In the genomic region with DNA sequence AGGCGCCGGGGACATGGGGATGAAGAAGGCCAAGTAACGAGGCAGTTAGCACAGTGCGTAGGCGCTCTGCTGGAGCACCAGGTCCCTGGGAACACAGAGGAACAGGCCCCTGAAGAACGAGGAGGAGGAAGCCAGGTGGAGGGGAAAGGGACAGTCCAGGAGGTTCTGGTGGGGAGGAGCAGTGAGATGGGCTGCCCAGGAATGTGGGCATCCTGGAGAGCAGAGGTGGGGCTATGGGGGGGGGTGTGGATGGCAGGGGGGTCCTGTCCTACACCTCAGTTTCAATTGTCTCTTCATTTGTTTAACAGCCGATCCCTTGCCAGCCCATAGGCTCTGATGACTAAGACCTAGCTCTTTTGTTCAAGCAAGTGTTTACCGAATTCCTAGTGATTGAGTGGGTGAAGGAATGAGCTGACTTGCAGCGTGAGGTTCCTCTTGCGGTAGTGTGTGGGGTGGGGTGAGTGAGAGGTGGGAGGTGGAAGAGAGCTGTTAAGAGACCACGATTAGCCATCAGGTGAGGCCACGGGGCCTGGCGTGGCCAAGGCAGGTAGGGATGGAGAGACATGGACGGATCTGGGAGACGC, we compare ENCODE assay signal across 8 cellular contexts. TPM values are rescaled to one million over a fixed set of nuclear protein-coding genes. Genes with fewer than 3 reads are reported as not detected.
DNase-seq lines count a peak whose midpoint lies in the region; ATAC-seq and TF ChIP-seq lines count a peak whose summit lies in the region.

No MANE protein-coding gene starts in this region.

- H3K4me3 ChIP-seq in astrocyte of the spinal cord (ENCODE audit: low read depth, low read length) = no peak overlapping the region
- peak overlapping the region in 1 of 4 donors; percentile 26 for H3K4me3 ChIP-seq in tibial nerve

- no peak for TF ChIP-seq CTCF in astrocyte of the spinal cord (IDR thresholded peaks at IDR 0.05; ENCODE audit: low read depth, low read length)
- TF ChIP-seq CTCF in tibial nerve (IDR thresholded peaks at IDR 0.05) = no peak

- H3K36me3 Mint-ChIP-seq in activated T-cell treated with anti-CD3 and anti-CD28 coated beads, Interleukin-2, amount 50 U/mL, for 24 hours (ENCODE audit: low read depth) = peaks cover 77% of the 10 kb centered on the region

- in situ Hi-C loops in astrocyte of the spinal cord (cut with HindIII; ENCODE audit: low sequenced_read_pairs) (no loop called here), G401 (cut with HindIII; ENCODE audit: low sequenced_read_pairs) (no loop called here)

- peaks cover 52% of the 10 kb centered on the region for H3K4me1 Mint-ChIP-seq in activated T-cell treated with anti-CD3 and anti-CD28 coated beads, Interleukin-2, amount 50 U/mL, for 24 hours (ENCODE audit: low read depth)

- no peak for DNase-seq in activated T-cell treated with anti-CD3 and anti-CD28 coated beads, Interleukin-2, amount 50 U/mL, for 24 hours
- DNase-seq in activated T-cell treated with anti-CD3 and anti-CD28 coated beads for 4 hours = no peak
- DNase-seq in astrocyte of the spinal cord (ENCODE audit: low read depth, low spot score) = peak; percentile 88
- DNase-seq in kidney tubule cell (ENCODE audit: low spot score) = peak; percentile 96
- DNase-seq in tibial nerve (ENCODE audit: low spot score in 2 of 2) = no peak
- DNase-seq in G401 (ENCODE audit: low spot score) = no peak

- no peak overlapping the region for H3K4me3 Mint-ChIP-seq in activated T-cell treated with anti-CD3 and anti-CD28 coated beads, Interleukin-2, amount 50 U/mL, for 24 hours

- ATAC-seq in GM18502 (IDR thresholded peaks at IDR 0.05; ENCODE audit: poor library complexity, unreplicated experiment) (no peak), HG03139 (IDR thresholded peaks at IDR 0.05; ENCODE audit: unreplicated experiment) (no peak)

- peak overlapping the region; percentile 78 to 98 (median 82) for H3K27ac ChIP-seq in tibial nerve

- peaks cover 3 to 83% (median 46%) of the 10 kb centered on the region in 4 donors for H3K4me1 ChIP-seq in tibial nerve

- H3K27ac Mint-ChIP-seq in activated T-cell treated with anti-CD3 and anti-CD28 coated beads, Interleukin-2, amount 50 U/mL, for 24 hours = peak overlapping the region; percentile 78

- no peaks in the 10 kb centered on the region for H3K27me3 Mint-ChIP-seq in activated T-cell treated with anti-CD3 and anti-CD28 coated beads, Interleukin-2, amount 50 U/mL, for 24 hours

- peak; percentile 26 to 74 for TF ChIP-seq EP300 in tibial nerve (IDR thresholded peaks at IDR 0.05)

- no peak for TF ChIP-seq POLR2A in tibial nerve (IDR thresholded peaks at IDR 0.05)

- no peaks in the 10 kb centered on the region for H3K27me3 ChIP-seq in tibial nerve

- no peaks in the 10 kb centered on the region for H3K9me3 ChIP-seq in tibial nerve

- no peaks in the 10 kb centered on the region for H3K9me3 Mint-ChIP-seq in activated T-cell treated with anti-CD3 and anti-CD28 coated beads, Interleukin-2, amount 50 U/mL, for 24 hours

- peaks cover 2 to 45% (median 14%) of the 10 kb centered on the region in 3 donors for H3K36me3 ChIP-seq in tibial nerve

- 56 to 63% methylated on average over 15 of the region's 15 CpGs for WGBS in tibial nerve, 2 donors

RNA-seq across cellular contexts. Expression of gene PHYHD1, which starts 8.4 kb away (rescaled TPM):
- total RNA-seq in tibial nerve = 10 to 100 TPM; 37.8 to 55.3 (median 45.8) TPM
- total RNA-seq in G401 (2014; rRNA removed; shearing (Covaris generic)) = 13.8 and 17.6 TPM in 2 replicates

RNA-seq across cellular contexts. Expression of gene LRRC8A, which starts 30.4 kb away (rescaled TPM):
- total RNA-seq in tibial nerve = 10 to 100 TPM; 65.1 to 94.7 (median 81.1) TPM
- 19.6 and 38.7 TPM in 2 replicates for total RNA-seq in G401 (2014; rRNA removed; shearing (Covaris generic))

RNA-seq across cellular contexts. Expression of gene KYAT1, which starts 30.6 kb away (rescaled TPM):
- total RNA-seq in tibial nerve = 1 to 10 TPM; 7.4 to 9.0 (median 8.6) TPM
- 10.5 and 14.8 TPM in 2 replicates for total RNA-seq in G401 (2014; rRNA removed; shearing (Covaris generic))

RNA-seq across cellular contexts. Expression of gene DOLK, which starts 35.0 kb away (rescaled TPM):
- total RNA-seq in tibial nerve = 10 to 100 TPM in 3 of 4 donors, 1 to 10 TPM in 1; 9.4 to 13.1 (median 12.3) TPM
- 33.7 and 38.6 TPM in 2 replicates for total RNA-seq in G401 (2014; rRNA removed; shearing (Covaris generic))

RNA-seq across cellular contexts. Expression of gene NUP188, which starts 35.1 kb away (rescaled TPM):
- 10 to 100 TPM; 22.9 to 76.5 (median 43.5) TPM for total RNA-seq in tibial nerve
- 33.2 and 68.6 TPM in 2 replicates for total RNA-seq in G401 (2014; rRNA removed; shearing (Covaris generic))

Comparison
In these comparisons a context has a peak if more than half of its experiments do, and no peak if none do; other contexts are left out.
1. DNase-seq: peak in astrocyte of the spinal cord (single experiment) and kidney tubule cell (single experiment); none in activated T-cell treated with anti-CD3 and anti-CD28 coated beads, Interleukin-2, amount 50 U/mL, for 24 hours (single experiment), activated T-cell treated with anti-CD3 and anti-CD28 coated beads for 4 hours (single experiment), tibial nerve (0 of 2) and G401 (single experiment).